2 cellular contexts compared by ENCODE assay signal in the genomic region with DNA sequence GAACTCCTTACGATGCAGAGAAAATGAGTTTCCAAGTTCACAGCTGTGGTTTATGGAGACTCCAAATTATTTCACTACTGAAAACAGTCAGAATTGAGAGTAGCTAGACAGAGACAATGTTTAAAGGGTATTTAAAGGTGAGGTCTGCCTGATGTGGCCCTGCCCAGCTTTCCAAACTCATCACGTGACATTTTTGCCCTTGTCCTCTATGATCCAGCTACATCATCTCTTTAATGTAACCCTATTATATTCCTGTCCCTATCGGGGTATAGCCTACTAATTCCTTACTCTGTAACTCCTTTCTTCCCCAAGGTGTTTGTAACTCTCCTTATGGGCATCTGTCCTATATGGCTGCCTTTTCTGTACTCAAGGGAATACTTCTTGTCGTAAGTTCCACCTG.
TF ChIP-seq lines count a peak whose summit lies in the region.

No MANE protein-coding gene starts in this region.

TF ChIP-seq in HepG2, 621 proteins besides CTCF, POLR2A, EP300 and RAD21 (continued from another document):
- TF ChIP-seq, protein P1, sequence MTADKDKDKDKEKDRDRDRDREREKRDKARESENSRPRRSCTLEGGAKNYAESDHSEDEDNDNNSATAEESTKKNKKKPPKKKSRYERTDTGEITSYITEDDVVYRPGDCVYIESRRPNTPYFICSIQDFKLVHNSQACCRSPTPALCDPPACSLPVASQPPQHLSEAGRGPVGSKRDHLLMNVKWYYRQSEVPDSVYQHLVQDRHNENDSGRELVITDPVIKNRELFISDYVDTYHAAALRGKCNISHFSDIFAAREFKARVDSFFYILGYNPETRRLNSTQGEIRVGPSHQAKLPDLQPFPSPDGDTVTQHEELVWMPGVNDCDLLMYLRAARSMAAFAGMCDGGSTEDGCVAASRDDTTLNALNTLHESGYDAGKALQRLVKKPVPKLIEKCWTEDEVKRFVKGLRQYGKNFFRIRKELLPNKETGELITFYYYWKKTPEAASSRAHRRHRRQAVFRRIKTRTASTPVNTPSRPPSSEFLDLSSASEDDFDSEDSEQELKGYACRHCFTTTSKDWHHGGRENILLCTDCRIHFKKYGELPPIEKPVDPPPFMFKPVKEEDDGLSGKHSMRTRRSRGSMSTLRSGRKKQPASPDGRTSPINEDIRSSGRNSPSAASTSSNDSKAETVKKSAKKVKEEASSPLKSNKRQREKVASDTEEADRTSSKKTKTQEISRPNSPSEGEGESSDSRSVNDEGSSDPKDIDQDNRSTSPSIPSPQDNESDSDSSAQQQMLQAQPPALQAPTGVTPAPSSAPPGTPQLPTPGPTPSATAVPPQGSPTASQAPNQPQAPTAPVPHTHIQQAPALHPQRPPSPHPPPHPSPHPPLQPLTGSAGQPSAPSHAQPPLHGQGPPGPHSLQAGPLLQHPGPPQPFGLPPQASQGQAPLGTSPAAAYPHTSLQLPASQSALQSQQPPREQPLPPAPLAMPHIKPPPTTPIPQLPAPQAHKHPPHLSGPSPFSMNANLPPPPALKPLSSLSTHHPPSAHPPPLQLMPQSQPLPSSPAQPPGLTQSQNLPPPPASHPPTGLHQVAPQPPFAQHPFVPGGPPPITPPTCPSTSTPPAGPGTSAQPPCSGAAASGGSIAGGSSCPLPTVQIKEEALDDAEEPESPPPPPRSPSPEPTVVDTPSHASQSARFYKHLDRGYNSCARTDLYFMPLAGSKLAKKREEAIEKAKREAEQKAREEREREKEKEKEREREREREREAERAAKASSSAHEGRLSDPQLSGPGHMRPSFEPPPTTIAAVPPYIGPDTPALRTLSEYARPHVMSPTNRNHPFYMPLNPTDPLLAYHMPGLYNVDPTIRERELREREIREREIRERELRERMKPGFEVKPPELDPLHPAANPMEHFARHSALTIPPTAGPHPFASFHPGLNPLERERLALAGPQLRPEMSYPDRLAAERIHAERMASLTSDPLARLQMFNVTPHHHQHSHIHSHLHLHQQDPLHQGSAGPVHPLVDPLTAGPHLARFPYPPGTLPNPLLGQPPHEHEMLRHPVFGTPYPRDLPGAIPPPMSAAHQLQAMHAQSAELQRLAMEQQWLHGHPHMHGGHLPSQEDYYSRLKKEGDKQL (CRISPR knock-in tag; IDR thresholded peaks at IDR 0.05; ENCODE audit: low read depth): no peak
- no peak for TF ChIP-seq ZNF30 (CRISPR knock-in tag; IDR thresholded peaks at IDR 0.05)
- no peak for TF ChIP-seq SAP130 (CRISPR knock-in tag; IDR thresholded peaks at IDR 0.05; ENCODE audit: low read depth)
- TF ChIP-seq, protein P2, sequence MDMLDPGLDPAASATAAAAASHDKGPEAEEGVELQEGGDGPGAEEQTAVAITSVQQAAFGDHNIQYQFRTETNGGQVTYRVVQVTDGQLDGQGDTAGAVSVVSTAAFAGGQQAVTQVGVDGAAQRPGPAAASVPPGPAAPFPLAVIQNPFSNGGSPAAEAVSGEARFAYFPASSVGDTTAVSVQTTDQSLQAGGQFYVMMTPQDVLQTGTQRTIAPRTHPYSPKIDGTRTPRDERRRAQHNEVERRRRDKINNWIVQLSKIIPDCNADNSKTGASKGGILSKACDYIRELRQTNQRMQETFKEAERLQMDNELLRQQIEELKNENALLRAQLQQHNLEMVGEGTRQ (IDR thresholded peaks at IDR 0.05; ENCODE audit: low read depth, low read length): 0 out of 2 replicates have a peak, but pooled peaks have one; percentile 33
- TF ChIP-seq, protein P2 (CRISPR knock-in tag; IDR thresholded peaks at IDR 0.05; ENCODE audit: borderline replicate concordance): no peak
- no peak for TF ChIP-seq SRY (CRISPR knock-in tag; IDR thresholded peaks at IDR 0.05)
- no peak for TF ChIP-seq ZNF550 (CRISPR knock-in tag; IDR thresholded peaks at IDR 0.05; ENCODE audit: borderline replicate concordance)
- peak; percentile 71; the same call in 1 of the 2 replicates for TF ChIP-seq RAD51 (IDR thresholded peaks at IDR 0.05; ENCODE audit: borderline replicate concordance)

TF ChIP-seq in K562, 482 proteins besides CTCF, POLR2A, EP300 and RAD21 (continued from another document):
- TF ChIP-seq MLX (CRISPR knock-in tag; conservative IDR thresholded peaks at IDR 0.05): no peak
